In the genomic region with DNA sequence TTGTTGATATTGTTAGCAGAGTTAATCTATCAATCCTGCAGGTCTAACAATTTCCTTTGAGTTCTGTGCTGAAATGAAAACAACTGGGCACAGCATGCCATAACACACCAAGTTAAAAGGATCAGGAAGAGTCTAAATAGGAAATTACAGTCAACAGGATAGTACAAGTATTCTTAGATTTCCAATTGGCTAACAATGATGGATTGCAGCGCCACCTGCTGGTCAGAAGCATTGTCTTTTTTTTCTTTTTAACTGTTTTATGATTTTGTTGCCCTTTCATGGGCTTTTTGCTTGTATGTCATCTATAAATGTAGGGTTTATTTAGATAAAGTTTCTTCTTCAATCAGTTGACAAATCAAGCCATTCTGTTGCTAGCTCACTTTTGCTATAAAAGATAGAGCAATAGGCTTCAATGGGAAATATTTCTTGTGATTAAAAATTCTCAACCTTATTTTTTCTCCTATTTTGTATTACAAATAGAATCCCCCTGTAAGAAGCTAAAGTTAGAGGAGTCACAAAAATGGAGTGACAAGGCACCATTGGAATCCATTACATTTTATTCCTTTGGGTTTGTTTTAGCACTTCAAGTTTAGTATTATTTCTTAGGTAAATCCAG, we compare ENCODE assay signal across 8 cellular contexts. TPM values are rescaled to one million over a fixed set of nuclear protein-coding genes. Genes with fewer than 3 reads are reported as not detected.
DNase-seq lines count a peak whose midpoint lies in the region; ATAC-seq, FAIRE-seq and TF ChIP-seq lines count a peak whose summit lies in the region.

No MANE protein-coding gene starts in this region.

- peak; percentile 54 to 75 for TF ChIP-seq RAD21 in K562 (CRISPR knock-in tag; conservative IDR thresholded peaks at IDR 0.05 in 1 of 2, IDR thresholded peaks at IDR 0.05 in 1 of 2)

- CTCF ChIA-PET in K562 (lab: Yijun Ruan, JAX; ENCODE audit: low intra/inter-chr PET ratio), result interaction anchor here (1.1 kb wide), 1 partner anchor 778 kb away, joined by 7 read pairs; no protein-coding TSS in a partner anchor

- no peaks in the 10 kb centered on the region for H4K20me1 ChIP-seq in K562 (replicated peaks; ENCODE audit: control insufficient read depth, insufficient read depth, low read length)

- H3K9ac ChIP-seq in K562 (ENCODE audit: insufficient read depth in 1 of 2, low read depth in 2 of 2, low read length in 2 of 2), result no peak overlapping the region

- intact Hi-C loops in K562 (cut with micrococcal nuclease), result loop anchor here (5.0 to 10.0 kb wide), 5 partner anchors 357 to 1325 kb away; no protein-coding TSS in a partner anchor

- H2AFZ ChIP-seq in K562 (ENCODE audit: low read depth, low read length), result no peak overlapping the region

- H3K9me3 ChIP-seq in MG63 (no peaks in the 10 kb centered on the region), K562 (replicated peaks; ENCODE audit: control insufficient read depth, insufficient read depth, low read depth, low read length) (no peaks in the 10 kb centered on the region)

- H3K4me1 ChIP-seq in K562 (replicated peaks in 1 of 2; ENCODE audit: control insufficient read depth in 2 of 2, insufficient read depth in 2 of 2, low read length in 2 of 2), result no peaks in the 10 kb centered on the region

- no peak for TF ChIP-seq EP300 in K562 (IDR thresholded peaks at IDR 0.05; ENCODE audit: low read length)

- in situ Hi-C loops in K562 (cut with MboI), result loop anchor here (25.0 kb wide), 1 partner anchor 1457 kb away; no protein-coding TSS in a partner anchor

- H3K27me3 ChIP-seq in MG63 (no peaks in the 10 kb centered on the region), K562 (ENCODE audit: control insufficient read depth in 2 of 2, insufficient read depth in 2 of 2, low read length in 2 of 2) (no peaks in the 10 kb centered on the region)

- TF ChIP-seq POLR2A in K562 (conservative IDR thresholded peaks at IDR 0.05), result no peak

- DNase-seq in activated gamma-delta T cell treated with Interleukin-2 at 50 U/mL for 16 hours, result peak; percentile 40
- DNase-seq in activated gamma-delta T cell (lab: John Stamatoyannopoulos, UW), result no peak
- peak; percentile 6 for DNase-seq in MG63
- DNase-seq in SW 1271 (lab: John Stamatoyannopoulos, UW), result peak; percentile 17 to 53
- DNase-seq in K562 (ENCODE audit: extremely low read depth in 1 of 4, low spot score in 3 of 4), result peak; percentile 32 to 67 (median 37)
- peak; percentile 49 for DNase-seq in kidney tubule cell (ENCODE audit: low spot score)
- DNase-seq in stimulated activated CD4-positive, alpha-beta T cell treated with anti-CD3 and anti-CD28 coated beads, TNF-alpha, amount 100 ng/mL, for 48 hours (ENCODE audit: low read depth in 3 of 3), result peak in 2 of 3 donors; percentile 40 to 46

- H3K79me2 ChIP-seq in K562 (ENCODE audit: control insufficient read depth, insufficient read depth, low read length), result no peaks in the 10 kb centered on the region

- no peak overlapping the region for H3K27ac ChIP-seq in K562 (ENCODE audit: extremely low read depth, low read depth, low read length)

- H3K9me1 ChIP-seq in K562 (ENCODE audit: control insufficient read depth, insufficient read depth, low read length), result no peaks in the 10 kb centered on the region

- 0% methylated on average over 1 of the region's 1 CpG for WGBS in K562 (ENCODE audit: insufficient coverage, low coverage, missing lambda C conversion rate)

- peak; percentile 43 to 74 (median 67); a peak in 5 of 6 replicates for TF ChIP-seq CTCF in K562 (IDR thresholded peaks at IDR 0.05 in 2 of 3, conservative IDR thresholded peaks at IDR 0.05 in 1 of 3; ENCODE audit: insufficient read depth in 2 of 3, low read depth in 1 of 3, low read length in 3 of 3)

- BruUV-seq in K562 (replicated peaks; lab: Mats Ljungman, UMichigan), result no TSS peak

- POLR2A ChIA-PET in K562 (lab: Yijun Ruan, JAX), result no interaction called here

- H3K4me2 ChIP-seq in K562 (ENCODE audit: insufficient read depth, low read length), result no peak overlapping the region

- FAIRE-seq in K562 (lab: Jason Lieb, UNC), result peak; percentile 90

- no peak overlapping the region for H3K4me3 ChIP-seq in MG63
- no peak overlapping the region for H3K4me3 ChIP-seq in K562

- no peaks in the 10 kb centered on the region for H3K36me3 ChIP-seq in MG63
- no peaks in the 10 kb centered on the region for H3K36me3 ChIP-seq in K562 (ENCODE audit: control insufficient read depth, insufficient read depth, low read length)

- peak; percentile 25; the same call in 1 of the 3 replicates for ATAC-seq in K562
- ATAC-seq in HG02588 (IDR thresholded peaks at IDR 0.05; ENCODE audit: unreplicated experiment), result no peak

TF ChIP-seq in K562, 482 proteins besides CTCF, POLR2A, EP300 and RAD21:
- TF ChIP-seq TAF1 (IDR thresholded peaks at IDR 0.05; ENCODE audit: control insufficient read depth, extremely low read depth, insufficient read depth, low read length, severe bottlenecking) (no peak), SMC3 (conservative IDR thresholded peaks at IDR 0.05; ENCODE audit: insufficient read depth, low read depth, low read length) (peak; percentile 52), ZNF384 (IDR thresholded peaks at IDR 0.05; ENCODE audit: low read depth, low read length) (peak; percentile 34; the same call in 1 of the 2 replicates)
- TF ChIP-seq, protein P1, sequence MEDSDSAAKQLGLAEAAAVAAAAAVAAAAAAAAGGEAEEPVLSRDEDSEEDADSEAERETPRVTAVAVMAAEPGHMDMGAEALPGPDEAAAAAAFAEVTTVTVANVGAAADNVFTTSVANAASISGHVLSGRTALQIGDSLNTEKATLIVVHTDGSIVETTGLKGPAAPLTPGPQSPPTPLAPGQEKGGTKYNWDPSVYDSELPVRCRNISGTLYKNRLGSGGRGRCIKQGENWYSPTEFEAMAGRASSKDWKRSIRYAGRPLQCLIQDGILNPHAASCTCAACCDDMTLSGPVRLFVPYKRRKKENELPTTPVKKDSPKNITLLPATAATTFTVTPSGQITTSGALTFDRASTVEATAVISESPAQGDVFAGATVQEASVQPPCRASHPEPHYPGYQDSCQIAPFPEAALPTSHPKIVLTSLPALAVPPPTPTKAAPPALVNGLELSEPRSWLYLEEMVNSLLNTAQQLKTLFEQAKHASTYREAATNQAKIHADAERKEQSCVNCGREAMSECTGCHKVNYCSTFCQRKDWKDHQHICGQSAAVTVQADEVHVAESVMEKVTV (CRISPR knock-in tag; IDR thresholded peaks at IDR 0.05), result peak; percentile 46; the same call in 1 of the 2 replicates

RNA-seq across cellular contexts. Expression of a gene that starts 40.8 kb away (rescaled TPM):
- total RNA-seq in MG63 (2014; rRNA removed; shearing (Covaris generic); ENCODE audit: low replicate concordance), result not detected in 2 replicates
- total RNA-seq in K562 (2011; cell fraction: chromatin; rRNA removed; ENCODE audit: low replicate concordance), result not detected in 2 replicates
- total RNA-seq in K562 (2011; cell fraction: nucleolus; rRNA removed), result not detected in 2 replicates
- not detected in 2 replicates for total RNA-seq in K562 (2011; cell fraction: nucleoplasm; rRNA removed)
- total RNA-seq in K562 (2014; rRNA removed), result not detected in 2 replicates
- not detected in 2 replicates for total RNA-seq in K562 (2014; rRNA removed; fragmentation: Illumina TruSeq; extraction: Trizol)
- total RNA-seq in K562 (2015; rRNA removed; fragmentation: Illumina TruSeq; extraction: Trizol), result not detected in 2 replicates
- total RNA-seq in K562 (2021), result not detected in 2 replicates
- not detected in 2 replicates for polyA plus RNA-seq in K562 (2011; rRNA removed)
- not detected in 2 replicates for polyA plus RNA-seq in K562 (2011; cell fraction: cytosol; rRNA removed)
- not detected in 2 replicates for polyA plus RNA-seq in K562 (2011; cell fraction: nucleus; rRNA removed)
- polyA plus RNA-seq in K562 (2012), result not detected in 2 replicates
- not detected in 2 replicates for polyA plus RNA-seq in K562 (2014; fragmentation: Illumina TruSeq; extraction: Trizol)
- not detected for polyA plus RNA-seq in K562 (2014; fragmentation: Nextera tagmentation; extraction: Ambion mirVana)
- not detected in 2 replicates for polyA plus RNA-seq in K562 (2014; rRNA removed)
- not detected in 2 replicates for polyA minus RNA-seq in K562 (2011; rRNA and poly(A)+ RNA removed)
- polyA minus RNA-seq in K562 (2011; cell fraction: cytosol; rRNA and poly(A)+ RNA removed), result not detected in 2 replicates
- polyA minus RNA-seq in K562 (2011; cell fraction: nucleus; rRNA and poly(A)+ RNA removed), result not detected in 2 replicates
